In the genomic region with DNA sequence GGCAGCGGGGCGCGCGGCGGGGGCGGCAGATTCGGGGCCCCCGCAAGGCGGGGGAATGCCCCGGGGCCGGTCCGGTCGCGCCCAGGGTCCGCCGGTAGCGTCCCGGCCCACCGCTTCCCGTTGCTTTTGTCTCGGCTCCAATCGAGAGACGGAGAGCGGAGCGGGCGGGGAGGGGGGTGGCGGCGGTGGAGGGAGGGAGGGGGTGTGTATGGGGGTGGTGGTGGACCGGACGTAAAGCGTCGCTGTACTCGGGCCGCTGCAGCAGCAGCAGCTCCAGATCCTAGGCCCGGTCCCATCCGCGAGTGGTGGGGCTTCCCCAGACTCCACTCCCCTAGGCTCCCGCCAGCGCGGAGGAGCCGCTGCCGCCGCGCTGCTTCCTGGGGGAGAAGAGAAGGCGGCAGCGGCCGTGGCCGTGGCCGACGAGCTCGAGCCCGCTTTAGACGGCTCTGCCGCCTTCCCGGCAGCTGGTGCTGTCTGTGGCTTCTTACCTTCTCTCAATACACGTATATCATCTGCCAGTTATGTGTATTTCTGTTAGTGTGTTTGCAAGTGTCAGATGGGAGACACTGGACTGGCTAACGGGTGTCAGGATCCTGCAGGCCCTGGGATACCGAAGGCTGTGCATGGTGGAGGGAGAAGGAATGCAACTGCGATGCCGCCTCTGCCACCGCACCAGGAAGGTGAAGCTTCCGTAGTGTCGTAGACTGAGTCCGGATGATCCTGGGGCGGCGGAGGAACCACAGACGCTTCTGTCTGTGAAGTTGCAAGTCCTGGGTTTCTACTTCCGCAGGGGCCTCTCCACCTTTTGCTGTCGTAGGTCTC, we compare ENCODE assay signal across 8 cellular contexts. TPM values are rescaled to one million over a fixed set of nuclear protein-coding genes. Genes with fewer than 3 reads are reported as not detected.
DNase-seq lines count a peak whose midpoint lies in the region; ATAC-seq, FAIRE-seq and TF ChIP-seq lines count a peak whose summit lies in the region.

No MANE protein-coding gene starts in this region.

- no peak for TF ChIP-seq RAD21 in HepG2 (CRISPR knock-in tag; IDR thresholded peaks at IDR 0.05)

- no peak for FAIRE-seq in HepG2 (lab: Jason Lieb, UNC)

- intact Hi-C loops in HepG2 (cut with micrococcal nuclease; ENCODE audit: unreplicated experiment) = loop anchor here (2.0 to 10.0 kb wide), 4 partner anchors 27 to 341 kb away; partner anchors contain the start of gene KCNMB4

- WGBS in HepG2 (ENCODE audit: low lambda C conversion rate) = 0% methylated on average over 11 of the region's 69 CpGs

- TF ChIP-seq POLR2A in HepG2 (IDR thresholded peaks at IDR 0.05; ENCODE audit: insufficient read depth in 1 of 2, low read depth in 2 of 2, low read length in 2 of 2) = peak in 1 of 2 experiments; percentile 20; a peak in 1 of 4 replicates

- CTCF ChIA-PET in AG04450 (lab: Charles Lee) = no interaction called here
- CTCF ChIA-PET in HepG2 (lab: Yijun Ruan, JAX; ENCODE audit: low intra/inter-chr PET ratio, low total read pairs) = no interaction called here

- H2AFZ ChIP-seq in HepG2 (ENCODE audit: low read length) = no peak overlapping the region

- in situ Hi-C loops in HepG2 (cut with HindIII; ENCODE audit: extremely low pct_ligation_motif_present, low pct_unique_long_range_greater_than_20kb) = loop anchor here (5.0 kb wide), 1 partner anchor 124 kb away; the partner anchor contains the start of gene KCNMB4

- peak overlapping the region; percentile 92 for H3K9ac ChIP-seq in HepG2 (ENCODE audit: insufficient read depth, low read depth, low read length)

- no peaks in the 10 kb centered on the region for H3K9me3 ChIP-seq in AG04450 (ENCODE audit: control insufficient read depth, insufficient read depth, low read length)
- no peaks in the 10 kb centered on the region for H3K9me3 ChIP-seq in HepG2 (ENCODE audit: low read length)

- TF ChIP-seq EP300 in HepG2 (IDR thresholded peaks at IDR 0.05; ENCODE audit: low read depth in 2 of 2, low read length in 2 of 2) (no peak), HepG2 (CRISPR knock-in tag; IDR thresholded peaks at IDR 0.05; ENCODE audit: borderline replicate concordance) (no peak)

- H3K79me2 ChIP-seq in HepG2 (ENCODE audit: insufficient read depth, low read length) = peaks cover 65% of the 10 kb centered on the region

- H3K4me1 ChIP-seq in HepG2 (ENCODE audit: insufficient read depth, low read length) = peaks cover 52% of the 10 kb centered on the region

- BruUV-seq in HepG2 (replicated peaks; lab: Mats Ljungman, UMichigan) = no TSS peak

- H3K4me3 ChIP-seq in AG04450 (ENCODE audit: low read depth, low read length) (peak overlapping the region; percentile 85), HepG2 (replicated peaks in 1 of 3; ENCODE audit: insufficient read depth in 1 of 3, low read depth in 2 of 3, low read length in 3 of 3) (peak overlapping the region; percentile 91 to 97 (median 91))

- peak overlapping the region; percentile 99 for H3K27ac ChIP-seq in AG04450 (ENCODE audit: low read depth, low read length)
- peak overlapping the region; percentile 98 for H3K27ac ChIP-seq in HepG2 (ENCODE audit: extremely low read length, insufficient read depth, low read length)

- H3K36me3 ChIP-seq in HepG2 (replicated peaks in 1 of 2; ENCODE audit: control insufficient read depth in 1 of 2, insufficient read depth in 2 of 2, low read length in 2 of 2) = peaks cover 0 to 12% of the 10 kb centered on the region in 2 experiments; a peak in 1 of 5 replicates

- peaks cover 37% of the 10 kb centered on the region for H4K20me1 ChIP-seq in HepG2 (ENCODE audit: insufficient read depth, low read length)

- DNase-seq in AG04450 (ENCODE audit: low read depth, low spot score) (no peak), NCI-H345 treated with DMSO at 0.1 percent for 48 hours (lab: John Stamatoyannopoulos, UW; ENCODE audit: unreplicated experiment) (peak; percentile 48), dedifferentiated amniotic fluid mesenchymal stem cell (ENCODE audit: extremely low spot score) (peak; percentile 26), HepG2 (ENCODE audit: low spot score) (peak; percentile 43)
- DNase-seq in activated CD4-positive, alpha-beta T cell treated with anti-CD3 and anti-CD28 coated beads for 48 hours = peak; percentile 75
- peak; percentile 69 for DNase-seq in stimulated activated CD4-positive, alpha-beta T cell treated with anti-CD3 and anti-CD28 coated beads, Interleukin-4, amount 100 ng/mL, for 1 hour

- POLR2A ChIA-PET in AG04450 (lab: Yijun Ruan, JAX) = interaction anchor here (1.0 kb wide), 2 partner anchors 12 to 40 kb away, joined by 3 read pairs; no protein-coding TSS in a partner anchor
- POLR2A ChIA-PET in HepG2 (lab: Yijun Ruan, JAX) = interaction anchor here (1.4 to 2.0 kb wide), 3 partner anchors 13 to 27 kb away, joined by 5 to 7 read pairs (median 6); no protein-coding TSS in a partner anchor

- H3K27me3 ChIP-seq in AG04450 (ENCODE audit: control insufficient read depth, insufficient read depth, low read length) (no peaks in the 10 kb centered on the region), HepG2 (ENCODE audit: control insufficient read depth in 1 of 2, insufficient read depth in 2 of 2, low read length in 2 of 2) (no peaks in the 10 kb centered on the region; a peak in 1 of 5 replicates)

- ATAC-seq in GM18861 (IDR thresholded peaks at IDR 0.05; ENCODE audit: unreplicated experiment) (peak; percentile 26), HG03064 (IDR thresholded peaks at IDR 0.05; ENCODE audit: low read depth, unreplicated experiment) (peak; percentile 47), HepG2 (peak; percentile 89)

- TF ChIP-seq CTCF in AG04450 (IDR thresholded peaks at IDR 0.05; ENCODE audit: low read depth, low read length) (no peak), HepG2 (CRISPR knock-in tag; IDR thresholded peaks at IDR 0.05) (no peak; the same call in 1 of the 2 replicates)

- H3K4me2 ChIP-seq in HepG2 (ENCODE audit: low read depth, low read length) = peak overlapping the region; percentile 79

TF ChIP-seq in HepG2, 621 proteins besides CTCF, POLR2A, EP300 and RAD21 (continues in another document):
- TF ChIP-seq, protein P1, sequence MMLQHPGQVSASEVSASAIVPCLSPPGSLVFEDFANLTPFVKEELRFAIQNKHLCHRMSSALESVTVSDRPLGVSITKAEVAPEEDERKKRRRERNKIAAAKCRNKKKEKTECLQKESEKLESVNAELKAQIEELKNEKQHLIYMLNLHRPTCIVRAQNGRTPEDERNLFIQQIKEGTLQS (CRISPR knock-in tag; IDR thresholded peaks at IDR 0.05) = no peak
- TF ChIP-seq ZNF607 (CRISPR knock-in tag; IDR thresholded peaks at IDR 0.05; ENCODE audit: borderline replicate concordance) (0 out of 2 replicates have a peak, but pooled peaks have one; percentile 0), HOXA5 (CRISPR knock-in tag; IDR thresholded peaks at IDR 0.05) (0 out of 2 replicates have a peak, but pooled peaks have one; percentile 36), ZFP36 (IDR thresholded peaks at IDR 0.05; ENCODE audit: borderline replicate concordance, low read depth, low read length, partially characterized antibody) (no peak), HOXA3 (CRISPR knock-in tag; IDR thresholded peaks at IDR 0.05) (no peak), GABPB1 (CRISPR knock-in tag; IDR thresholded peaks at IDR 0.05) (no peak; the same call in 1 of the 2 replicates), SALL1 (CRISPR knock-in tag; IDR thresholded peaks at IDR 0.05) (0 out of 2 replicates have a peak, but pooled peaks have one; percentile 7), KDM2A (CRISPR knock-in tag; IDR thresholded peaks at IDR 0.05; ENCODE audit: borderline replicate concordance, low read depth) (peak; percentile 39; the same call in 1 of the 2 replicates), KDM5B (CRISPR knock-in tag; IDR thresholded peaks at IDR 0.05; ENCODE audit: borderline replicate concordance) (0 out of 2 replicates have a peak, but pooled peaks have one; percentile 10), ZNF552 (CRISPR knock-in tag; IDR thresholded peaks at IDR 0.05; ENCODE audit: borderline replicate concordance) (no peak), ZFP36L2 (CRISPR knock-in tag; IDR thresholded peaks at IDR 0.05) (no peak), ZNF639 (CRISPR knock-in tag; conservative IDR thresholded peaks at IDR 0.05) (no peak; the same call in 1 of the 2 replicates)

RNA-seq across cellular contexts. Expression of gene CNOT2, which starts 0.5 kb away (rescaled TPM):
- polyA plus RNA-seq in AG04450 (2011; rRNA removed) = 74.3 and 77.2 TPM in 2 replicates
- polyA minus RNA-seq in AG04450 (2011; rRNA and poly(A)+ RNA removed) = 149 and 186 TPM in 2 replicates
- 76.6 and 82.7 TPM in 2 replicates for total RNA-seq in HepG2 (2016; rRNA removed; fragmentation: Illumina TruSeq; extraction: Trizol)
- total RNA-seq in HepG2 (2016; cell fraction: cytosol; rRNA removed; fragmentation: Illumina TruSeq; extraction: Trizol; ENCODE audit: low read depth) = 68.2 and 72.3 TPM in 2 replicates
- 73.9 and 86.8 TPM in 2 replicates for total RNA-seq in HepG2 (2016; cell fraction: insoluble cytoplasmic fraction; rRNA removed; fragmentation: Illumina TruSeq; extraction: Trizol)
- total RNA-seq in HepG2 (2016; cell fraction: membrane; rRNA removed; fragmentation: Illumina TruSeq; extraction: Trizol) = 53.9 and 58.2 TPM in 2 replicates
- total RNA-seq in HepG2 (2016; cell fraction: nucleus; rRNA removed; fragmentation: Illumina TruSeq; extraction: Trizol) = 158 and 184 TPM in 2 replicates
- polyA plus RNA-seq in HepG2 (2011; rRNA removed) = 51.3 and 54.5 TPM in 2 replicates
- polyA plus RNA-seq in HepG2 (2011; cell fraction: cytosol; rRNA removed) = 34.0 and 55.3 TPM in 2 replicates
- 73.3 and 75.6 TPM in 2 replicates for polyA plus RNA-seq in HepG2 (2011; cell fraction: nucleus; rRNA removed)
- polyA plus RNA-seq in HepG2 (2012) = 37.1 and 45.5 TPM in 2 replicates
- 6.4 and 7.3 TPM in 2 replicates for polyA plus RNA-seq in HepG2 (2016; cell fraction: cytosol; fragmentation: Illumina TruSeq; extraction: Trizol; ENCODE audit: low read depth)
- polyA plus RNA-seq in HepG2 (2016; cell fraction: insoluble cytoplasmic fraction; fragmentation: Illumina TruSeq; extraction: Trizol; ENCODE audit: low read depth) = 72.4 and 73.7 TPM in 2 replicates
- polyA plus RNA-seq in HepG2 (2016; cell fraction: membrane; fragmentation: Illumina TruSeq; extraction: Trizol; ENCODE audit: low read depth) = 14.7 and 15.8 TPM in 2 replicates
- polyA plus RNA-seq in HepG2 (2016; cell fraction: nucleus; fragmentation: Illumina TruSeq; extraction: Trizol; ENCODE audit: insufficient read depth, low read depth) = 59.6 and 63.3 TPM in 2 replicates
- 68.0 and 94.3 TPM in 2 replicates for polyA minus RNA-seq in HepG2 (2011; rRNA and poly(A)+ RNA removed; ENCODE audit: low replicate concordance)
- 42.0 and 45.0 TPM in 2 replicates for polyA minus RNA-seq in HepG2 (2011; cell fraction: cytosol; rRNA and poly(A)+ RNA removed)
- 432 and 509 TPM in 2 replicates for polyA minus RNA-seq in HepG2 (2011; cell fraction: nucleus; rRNA and poly(A)+ RNA removed)

Comparison
In these comparisons a context has a peak if more than half of its experiments do, and no peak if none do; other contexts are left out.
1. ATAC-seq: peak in every context shown above with its lines; median percentile 89 in HepG2; 47 in HG03064; 26 in GM18861.